In the genomic region with DNA sequence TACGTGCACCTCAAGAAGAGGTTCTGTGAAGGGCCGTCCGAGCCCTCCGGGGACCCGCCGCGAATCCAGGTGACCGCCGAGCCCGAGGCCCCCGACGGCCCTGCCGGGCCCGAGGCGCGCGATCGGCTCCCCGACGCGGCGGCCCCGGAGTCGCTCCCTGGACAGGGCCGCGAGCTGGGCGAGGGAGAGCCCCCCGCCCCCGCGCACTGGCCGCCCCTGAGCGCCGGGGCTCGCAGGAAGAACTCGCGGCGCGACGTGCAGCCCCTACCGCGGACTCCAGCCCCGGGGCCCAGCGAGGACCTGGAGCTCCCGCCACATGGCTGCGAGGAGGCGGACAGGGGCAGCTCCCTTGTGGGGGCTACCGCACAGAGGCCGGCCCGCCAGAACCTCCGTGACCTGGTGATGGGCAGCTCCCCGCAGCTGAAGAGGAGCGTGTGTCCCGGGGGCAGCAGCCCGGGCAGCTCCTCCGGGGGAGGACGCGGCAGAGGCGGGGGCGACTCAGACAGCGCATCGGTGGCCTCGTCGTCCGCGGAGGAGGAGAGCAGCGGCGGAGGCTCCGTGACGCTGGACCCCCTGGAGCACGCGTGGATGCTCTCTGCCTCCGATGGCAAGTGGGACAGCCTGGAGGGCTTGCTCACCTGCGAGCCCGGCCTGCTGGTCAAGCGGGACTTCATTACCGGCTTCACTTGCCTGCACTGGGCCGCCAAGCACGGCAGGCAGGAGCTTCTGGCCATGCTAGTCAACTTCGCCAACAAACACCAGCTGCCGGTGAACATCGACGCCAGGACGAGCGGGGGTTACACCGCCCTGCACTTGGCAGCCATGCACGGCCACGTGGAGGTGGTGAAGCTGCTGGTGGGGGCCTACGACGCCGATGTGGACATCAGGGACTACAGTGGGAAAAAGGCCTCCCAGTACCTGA, we compare ENCODE assay signal across 1 cellular context.
TF ChIP-seq lines count a peak whose summit lies in the region.

No MANE protein-coding gene starts in this region.

TF ChIP-seq in SK-N-SH, 30 proteins besides CTCF, POLR2A, EP300 and RAD21 (continued from another document):
- TF ChIP-seq, protein P1, sequence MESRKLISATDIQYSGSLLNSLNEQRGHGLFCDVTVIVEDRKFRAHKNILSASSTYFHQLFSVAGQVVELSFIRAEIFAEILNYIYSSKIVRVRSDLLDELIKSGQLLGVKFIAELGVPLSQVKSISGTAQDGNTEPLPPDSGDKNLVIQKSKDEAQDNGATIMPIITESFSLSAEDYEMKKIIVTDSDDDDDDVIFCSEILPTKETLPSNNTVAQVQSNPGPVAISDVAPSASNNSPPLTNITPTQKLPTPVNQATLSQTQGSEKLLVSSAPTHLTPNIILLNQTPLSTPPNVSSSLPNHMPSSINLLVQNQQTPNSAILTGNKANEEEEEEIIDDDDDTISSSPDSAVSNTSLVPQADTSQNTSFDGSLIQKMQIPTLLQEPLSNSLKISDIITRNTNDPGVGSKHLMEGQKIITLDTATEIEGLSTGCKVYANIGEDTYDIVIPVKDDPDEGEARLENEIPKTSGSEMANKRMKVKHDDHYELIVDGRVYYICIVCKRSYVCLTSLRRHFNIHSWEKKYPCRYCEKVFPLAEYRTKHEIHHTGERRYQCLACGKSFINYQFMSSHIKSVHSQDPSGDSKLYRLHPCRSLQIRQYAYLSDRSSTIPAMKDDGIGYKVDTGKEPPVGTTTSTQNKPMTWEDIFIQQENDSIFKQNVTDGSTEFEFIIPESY (IDR thresholded peaks at IDR 0.05; ENCODE audit: borderline replicate concordance, low read depth) = no peak
- TF ChIP-seq, protein P2, sequence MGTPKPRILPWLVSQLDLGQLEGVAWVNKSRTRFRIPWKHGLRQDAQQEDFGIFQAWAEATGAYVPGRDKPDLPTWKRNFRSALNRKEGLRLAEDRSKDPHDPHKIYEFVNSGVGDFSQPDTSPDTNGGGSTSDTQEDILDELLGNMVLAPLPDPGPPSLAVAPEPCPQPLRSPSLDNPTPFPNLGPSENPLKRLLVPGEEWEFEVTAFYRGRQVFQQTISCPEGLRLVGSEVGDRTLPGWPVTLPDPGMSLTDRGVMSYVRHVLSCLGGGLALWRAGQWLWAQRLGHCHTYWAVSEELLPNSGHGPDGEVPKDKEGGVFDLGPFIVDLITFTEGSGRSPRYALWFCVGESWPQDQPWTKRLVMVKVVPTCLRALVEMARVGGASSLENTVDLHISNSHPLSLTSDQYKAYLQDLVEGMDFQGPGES (IDR thresholded peaks at IDR 0.05; ENCODE audit: low read depth, low read length) = no peak
- TF ChIP-seq, protein P3, sequence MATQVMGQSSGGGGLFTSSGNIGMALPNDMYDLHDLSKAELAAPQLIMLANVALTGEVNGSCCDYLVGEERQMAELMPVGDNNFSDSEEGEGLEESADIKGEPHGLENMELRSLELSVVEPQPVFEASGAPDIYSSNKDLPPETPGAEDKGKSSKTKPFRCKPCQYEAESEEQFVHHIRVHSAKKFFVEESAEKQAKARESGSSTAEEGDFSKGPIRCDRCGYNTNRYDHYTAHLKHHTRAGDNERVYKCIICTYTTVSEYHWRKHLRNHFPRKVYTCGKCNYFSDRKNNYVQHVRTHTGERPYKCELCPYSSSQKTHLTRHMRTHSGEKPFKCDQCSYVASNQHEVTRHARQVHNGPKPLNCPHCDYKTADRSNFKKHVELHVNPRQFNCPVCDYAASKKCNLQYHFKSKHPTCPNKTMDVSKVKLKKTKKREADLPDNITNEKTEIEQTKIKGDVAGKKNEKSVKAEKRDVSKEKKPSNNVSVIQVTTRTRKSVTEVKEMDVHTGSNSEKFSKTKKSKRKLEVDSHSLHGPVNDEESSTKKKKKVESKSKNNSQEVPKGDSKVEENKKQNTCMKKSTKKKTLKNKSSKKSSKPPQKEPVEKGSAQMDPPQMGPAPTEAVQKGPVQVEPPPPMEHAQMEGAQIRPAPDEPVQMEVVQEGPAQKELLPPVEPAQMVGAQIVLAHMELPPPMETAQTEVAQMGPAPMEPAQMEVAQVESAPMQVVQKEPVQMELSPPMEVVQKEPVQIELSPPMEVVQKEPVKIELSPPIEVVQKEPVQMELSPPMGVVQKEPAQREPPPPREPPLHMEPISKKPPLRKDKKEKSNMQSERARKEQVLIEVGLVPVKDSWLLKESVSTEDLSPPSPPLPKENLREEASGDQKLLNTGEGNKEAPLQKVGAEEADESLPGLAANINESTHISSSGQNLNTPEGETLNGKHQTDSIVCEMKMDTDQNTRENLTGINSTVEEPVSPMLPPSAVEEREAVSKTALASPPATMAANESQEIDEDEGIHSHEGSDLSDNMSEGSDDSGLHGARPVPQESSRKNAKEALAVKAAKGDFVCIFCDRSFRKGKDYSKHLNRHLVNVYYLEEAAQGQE (IDR thresholded peaks at IDR 0.05; ENCODE audit: low read depth, low read length) = no peak
- TF ChIP-seq NFIC (IDR thresholded peaks at IDR 0.05; ENCODE audit: borderline replicate concordance) = no peak
- no peak for TF ChIP-seq MXI1 (IDR thresholded peaks at IDR 0.05; ENCODE audit: low read depth, low read length)
- TF ChIP-seq SMC3 (IDR thresholded peaks at IDR 0.05; ENCODE audit: low read depth, low read length) = no peak
